ENCODE assay signal across 17 cellular contexts in genomic region chr10:102701272-102701671, GRCh38. TPM values are rescaled to one million over a fixed set of nuclear protein-coding genes. Genes with fewer than 3 reads are reported as not detected.
DNase-seq lines count a peak whose midpoint lies in the region; ATAC-seq, FAIRE-seq and TF ChIP-seq lines count a peak whose summit lies in the region.
"Had no signal": no experiment of that assay in that cellular context is flagged by ENCODE, and none has a peak within 500 bp of the region (broad histone marks: within the 10 kb centered on the region; RNA-seq: fewer than 3 reads in every experiment).

No MANE protein-coding gene starts in this region.

- H3K4me2 ChIP-seq in BLaER1 treated with 17β-estradiol and CSF1 and Interleukin-3, amounts not matched to agents 10 nM and 100 nM = peak overlapping the region in 9 of 11 experiments; percentile 2 to 52 (median 24); a peak in 11 of 22 replicates
- H3K4me2 ChIP-seq in GM23338 = no peak overlapping the region
- no peak overlapping the region for H3K4me2 ChIP-seq in keratinocyte (ENCODE audit: control insufficient read depth, extremely low read depth, insufficient read depth, low read depth, low read length)

- H3K36me3 Mint-ChIP-seq in GM23338 (ENCODE audit: low read depth) = peaks cover 27% of the 10 kb centered on the region

- H3K9me1 ChIP-seq in keratinocyte (ENCODE audit: control insufficient read depth, extremely low read depth, insufficient read depth, low read length) = no peaks in the 10 kb centered on the region

- H3K4me1 Mint-ChIP-seq in GM23338 = no peaks in the 10 kb centered on the region; the same call in 2 of the 3 replicates

- peaks cover 9% of the 10 kb centered on the region; the same call in 1 of the 2 replicates for H3K79me2 ChIP-seq in GM23338 (replicated peaks; ENCODE audit: insufficient read depth)
- H3K79me2 ChIP-seq in keratinocyte (ENCODE audit: control insufficient read depth, insufficient read depth, low read length) = no peaks in the 10 kb centered on the region

- TF ChIP-seq CTCF in GM23338 (conservative IDR thresholded peaks at IDR 0.05; ENCODE audit: low read depth in 2 of 2) (no peak), keratinocyte (optimal IDR thresholded peaks at IDR 0.05 in 1 of 3, IDR thresholded peaks at IDR 0.05 in 1 of 3, conservative IDR thresholded peaks at IDR 0.05 in 1 of 3; ENCODE audit: extremely low read depth in 1 of 3, insufficient read depth in 2 of 3, low read length in 3 of 3) (no peak), brain microvascular endothelial cell (IDR thresholded peaks at IDR 0.05; ENCODE audit: low read depth, low read length, missing control alignments) (no peak)

- no peaks in the 10 kb centered on the region for H3K9me3 Mint-ChIP-seq in GM23338
- H3K9me3 Mint-ChIP-seq: CD8-positive, alpha-beta memory T cell had no signal

- peaks cover 2% of the 10 kb centered on the region for H3K27me3 Mint-ChIP-seq in GM23338 (ENCODE audit: insufficient read depth, low read depth, poor library complexity)
- H3K27me3 Mint-ChIP-seq: CD8-positive, alpha-beta memory T cell had no signal

- dilution Hi-C loops in keratinocyte (cut with MboI; ENCODE audit: extremely low pct_ligation_motif_present, low sequenced_read_pairs) = no loop called here

- peaks cover 27 to 46% (median 34%) of the 10 kb centered on the region in 10 experiments for H3K4me1 ChIP-seq in BLaER1 treated with 17β-estradiol and CSF1 and Interleukin-3, amounts not matched to agents 10 nM and 100 nM
- H3K4me1 ChIP-seq in GM23338 (ENCODE audit: insufficient read depth) = no peaks in the 10 kb centered on the region
- H3K4me1 ChIP-seq in keratinocyte (ENCODE audit: control insufficient read depth, extremely low read depth, insufficient read depth, low read length) = peaks cover 3% of the 10 kb centered on the region
- H3K4me1 ChIP-seq: BE2C had no signal

- no peaks in the 10 kb centered on the region for H3K9me2 ChIP-seq in GM23338 (ENCODE audit: insufficient read depth)

- H3K27me3 ChIP-seq in BLaER1 treated with 17β-estradiol and CSF1 and Interleukin-3, amounts not matched to agents 10 nM and 100 nM = no peaks in the 10 kb centered on the region
- no peaks in the 10 kb centered on the region for H3K27me3 ChIP-seq in GM23338 (ENCODE audit: insufficient read depth)
- no peaks in the 10 kb centered on the region for H3K27me3 ChIP-seq in keratinocyte (ENCODE audit: control insufficient read depth, extremely low read depth, insufficient read depth, low read length)
- H3K27me3 ChIP-seq in brain microvascular endothelial cell (replicated peaks) = no peaks in the 10 kb centered on the region
- H3K27me3 ChIP-seq: BE2C had no signal

- H3K9me3 ChIP-seq in BLaER1 treated with 17β-estradiol and CSF1 and Interleukin-3, amounts not matched to agents 10 nM and 100 nM (replicated peaks in 1 of 11) = no peaks in the 10 kb centered on the region
- H3K9me3 ChIP-seq in keratinocyte (ENCODE audit: control insufficient read depth, low read depth, low read length) = no peaks in the 10 kb centered on the region
- H3K9me3 ChIP-seq: BE2C had no signal

- H3K4me3 Mint-ChIP-seq in GM23338 = no peak overlapping the region
- H3K4me3 Mint-ChIP-seq: CD8-positive, alpha-beta memory T cell had no signal

- peaks cover 29 to 49% (median 38%) of the 10 kb centered on the region in 11 experiments for H3K36me3 ChIP-seq in BLaER1 treated with 17β-estradiol and CSF1 and Interleukin-3, amounts not matched to agents 10 nM and 100 nM
- H3K36me3 ChIP-seq in GM23338 (ENCODE audit: insufficient read depth) (peaks cover 3% of the 10 kb centered on the region; the same call in 1 of the 2 replicates), keratinocyte (ENCODE audit: control insufficient read depth in 2 of 2, extremely low read depth in 1 of 2, insufficient read depth in 2 of 2, low read length in 2 of 2) (peaks cover 0 to 1% of the 10 kb centered on the region in 2 experiments), brain microvascular endothelial cell (replicated peaks) (peaks cover 23% of the 10 kb centered on the region)

- no peak overlapping the region for H3K27ac ChIP-seq in BLaER1 treated with 17β-estradiol and CSF1 and Interleukin-3, amounts not matched to agents 10 nM and 100 nM
- H3K27ac ChIP-seq in GM23338 (ENCODE audit: low read depth) (0 out of 2 replicates have a peak overlapping the region, but pooled peaks have one; percentile 77), keratinocyte (ENCODE audit: control insufficient read depth, insufficient read depth, low read length) (no peak overlapping the region), brain microvascular endothelial cell (no peak overlapping the region)

- intact Hi-C loops in sciatic nerve (cut with DNase I) = no loop called here

- DNase-seq in GM23338 (ENCODE audit: low spot score) (no peak), amniotic stem cell (lab: John Stamatoyannopoulos, UW) (peak; percentile 27), keratinocyte (ENCODE audit: low read depth, low spot score) (no peak), brain microvascular endothelial cell (no peak), sciatic nerve (ENCODE audit: low spot score) (no peak), SK-N-DZ (ENCODE audit: low spot score) (no peak), NCI-H446 (lab: John Stamatoyannopoulos, UW) (no peak)
- DNase-seq: ACHN; BE2C; CD8-positive, alpha-beta memory T cell; H7; KG1; NCI-H1092 treated with DMSO at 0.1 percent for 48 hours; NCI-H1694; SIG-M5 had no signal

- H3K4me3 ChIP-seq in BLaER1 treated with 17β-estradiol and CSF1 and Interleukin-3, amounts not matched to agents 10 nM and 100 nM = no peak overlapping the region
- H3K4me3 ChIP-seq in GM23338 = no peak overlapping the region
- no peak overlapping the region for H3K4me3 ChIP-seq in keratinocyte (ENCODE audit: control insufficient read depth in 2 of 3, extremely low read depth in 1 of 3, insufficient read depth in 2 of 3, low read depth in 1 of 3, low read length in 3 of 3)
- no peak overlapping the region for H3K4me3 ChIP-seq in brain microvascular endothelial cell (ENCODE audit: low read depth, low read length)

- no peak overlapping the region for H3K27ac Mint-ChIP-seq in GM23338
- H3K27ac Mint-ChIP-seq: CD8-positive, alpha-beta memory T cell had no signal

- in situ Hi-C loops in brain microvascular endothelial cell (cut with HindIII; ENCODE audit: low pct_ligation_motif_present, low sequenced_read_pairs) = no loop called here

- H4K20me1 ChIP-seq in BLaER1 treated with 17β-estradiol and CSF1 and Interleukin-3, amounts not matched to agents 10 nM and 100 nM = peaks cover 0 to 7% (median 0%) of the 10 kb centered on the region in 11 experiments; a peak in 5 of 22 replicates
- H4K20me1 ChIP-seq in GM23338 (replicated peaks; ENCODE audit: insufficient read depth) = no peaks in the 10 kb centered on the region; the same call in 1 of the 2 replicates
- no peaks in the 10 kb centered on the region for H4K20me1 ChIP-seq in keratinocyte (ENCODE audit: control insufficient read depth, extremely low read depth, insufficient read depth, low read length)

- ATAC-seq in GM23338 = no peak
- ATAC-seq in sciatic nerve = no peak

- FAIRE-seq in keratinocyte (lab: Jason Lieb, UNC) = peak; percentile 39
- FAIRE-seq: RCC 7860 had no signal

- 0 out of 2 replicates have a peak, but pooled peaks cover 2% of the 10 kb centered on the region for H3F3A ChIP-seq in GM23338 (replicated peaks; ENCODE audit: low read depth)

- H2AFZ ChIP-seq in GM23338 (no peak overlapping the region), keratinocyte (ENCODE audit: control insufficient read depth, low read length) (no peak overlapping the region)

- H3K9ac ChIP-seq in BLaER1 treated with 17β-estradiol and CSF1 and Interleukin-3, amounts not matched to agents 10 nM and 100 nM = no peak overlapping the region
- H3K9ac ChIP-seq in keratinocyte (ENCODE audit: control insufficient read depth, extremely low read depth, insufficient read depth, low read length) = no peak overlapping the region

RNA-seq across cellular contexts. Expression of gene ARL3, which starts 12.9 kb away (rescaled TPM):
- 8.5 and 9.4 TPM in 2 replicates for total RNA-seq in GM23338 (2014; rRNA removed; shearing (Covaris generic))
- polyA plus RNA-seq in GM23338 (2016; fragmentation: Nextera tagmentation; extraction: Ambion mirVana) (22.6 and 23.0 TPM in 2 replicates), keratinocyte (7.0 to 10.7 TPM (median 9.2 TPM) in 3 replicates)
- polyA plus RNA-seq in keratinocyte (2011; ENCODE audit: low read depth) = 15.2 TPM
- 8.3 and 9.4 TPM in 2 replicates for polyA plus RNA-seq in keratinocyte (2011; cell fraction: cytosol; rRNA removed)
- polyA plus RNA-seq in keratinocyte (2011; cell fraction: nucleus; rRNA removed) = 2.9 and 3.1 TPM in 2 replicates
- 9.7 and 11.4 TPM in 2 replicates for polyA plus RNA-seq in keratinocyte (2012; ENCODE audit: low replicate concordance)
- polyA minus RNA-seq in keratinocyte = 2.1 to 2.3 TPM (median 2.1 TPM) in 3 replicates
- 3.6 TPM for polyA minus RNA-seq in keratinocyte (2011; cell fraction: cytosol; rRNA and poly(A)+ RNA removed)
- polyA minus RNA-seq in keratinocyte (2011; cell fraction: nucleus; rRNA and poly(A)+ RNA removed) = 0.53 and 1.2 TPM in 2 replicates
- 17.4 TPM for total RNA-seq in sciatic nerve
- 18.1 and 18.2 TPM in 2 replicates for polyA plus RNA-seq in SK-N-DZ (2014; cell fraction: cytosol; rRNA removed)
- 11.4 and 12.1 TPM in 2 replicates for polyA plus RNA-seq in SK-N-DZ (2014; cell fraction: nucleus; rRNA removed)

RNA-seq across cellular contexts. Expression of gene SFXN2, which starts 13.2 kb away (rescaled TPM):
- total RNA-seq in GM23338 (2014; rRNA removed; shearing (Covaris generic)) = 5.7 and 9.1 TPM in 2 replicates
- polyA plus RNA-seq in GM23338 (2016; fragmentation: Nextera tagmentation; extraction: Ambion mirVana) (6.2 and 7.2 TPM in 2 replicates), keratinocyte (1.7 to 5.7 TPM (median 5.0 TPM) in 3 replicates)
- polyA plus RNA-seq in keratinocyte (2011; ENCODE audit: low read depth) = 0.20 TPM
- polyA plus RNA-seq in keratinocyte (2011; cell fraction: cytosol; rRNA removed) = 2.5 TPM in 2 replicates
- 2.4 and 3.1 TPM in 2 replicates for polyA plus RNA-seq in keratinocyte (2011; cell fraction: nucleus; rRNA removed)
- 0.45 and 4.8 TPM in 2 replicates for polyA plus RNA-seq in keratinocyte (2012; ENCODE audit: low replicate concordance)
- 6.3 to 24.1 TPM (median 11.6 TPM) in 3 replicates for polyA minus RNA-seq in keratinocyte
- polyA minus RNA-seq in keratinocyte (2011; cell fraction: cytosol; rRNA and poly(A)+ RNA removed) = 4.2 TPM
- polyA minus RNA-seq in keratinocyte (2011; cell fraction: nucleus; rRNA and poly(A)+ RNA removed) = 1.1 and 2.3 TPM in 2 replicates
- total RNA-seq in sciatic nerve = 7.6 TPM
- polyA plus RNA-seq in SK-N-DZ (2014; cell fraction: cytosol; rRNA removed) = 8.4 and 16.6 TPM in 2 replicates
- 27.1 and 37.8 TPM in 2 replicates for polyA plus RNA-seq in SK-N-DZ (2014; cell fraction: nucleus; rRNA removed)

RNA-seq across cellular contexts. Expression of gene WBP1L, which starts 42.5 kb away (rescaled TPM):
- total RNA-seq in GM23338 (2014; rRNA removed; shearing (Covaris generic)) = 48.5 and 55.7 TPM in 2 replicates
- polyA plus RNA-seq in GM23338 (2016; fragmentation: Nextera tagmentation; extraction: Ambion mirVana) (5.1 and 7.0 TPM in 2 replicates), keratinocyte (24.3 to 45.7 TPM (median 27.3 TPM) in 3 replicates)
- 25.9 TPM for polyA plus RNA-seq in keratinocyte (2011; ENCODE audit: low read depth)
- 30.8 and 32.7 TPM in 2 replicates for polyA plus RNA-seq in keratinocyte (2011; cell fraction: cytosol; rRNA removed)
- polyA plus RNA-seq in keratinocyte (2011; cell fraction: nucleus; rRNA removed) = 33.6 and 38.0 TPM in 2 replicates
- polyA plus RNA-seq in keratinocyte (2012; ENCODE audit: low replicate concordance) = 21.5 and 33.4 TPM in 2 replicates
- 42.8 to 84.0 TPM (median 50.9 TPM) in 3 replicates for polyA minus RNA-seq in keratinocyte
- polyA minus RNA-seq in keratinocyte (2011; cell fraction: cytosol; rRNA and poly(A)+ RNA removed) = 51.8 TPM
- polyA minus RNA-seq in keratinocyte (2011; cell fraction: nucleus; rRNA and poly(A)+ RNA removed) = 41.7 and 46.7 TPM in 2 replicates
- 66.2 TPM for total RNA-seq in sciatic nerve
- polyA plus RNA-seq in SK-N-DZ (2014; cell fraction: cytosol; rRNA removed) = 7.4 and 9.8 TPM in 2 replicates
- polyA plus RNA-seq in SK-N-DZ (2014; cell fraction: nucleus; rRNA removed) = 4.2 and 8.2 TPM in 2 replicates

RNA-seq across cellular contexts. Expression of gene TRIM8, which starts 57.0 kb away (rescaled TPM):
- 33.4 and 36.7 TPM in 2 replicates for total RNA-seq in GM23338 (2014; rRNA removed; shearing (Covaris generic))
- polyA plus RNA-seq in GM23338 (2016; fragmentation: Nextera tagmentation; extraction: Ambion mirVana) (15.1 and 20.2 TPM in 2 replicates), keratinocyte (16.9 to 45.1 TPM (median 24.8 TPM) in 3 replicates)
- 38.5 TPM for polyA plus RNA-seq in keratinocyte (2011; ENCODE audit: low read depth)
- 23.0 and 34.3 TPM in 2 replicates for polyA plus RNA-seq in keratinocyte (2011; cell fraction: cytosol; rRNA removed)
- 30.9 and 34.4 TPM in 2 replicates for polyA plus RNA-seq in keratinocyte (2011; cell fraction: nucleus; rRNA removed)
- 39.4 and 51.3 TPM in 2 replicates for polyA plus RNA-seq in keratinocyte (2012; ENCODE audit: low replicate concordance)
- 15.2 to 53.0 TPM (median 16.7 TPM) in 3 replicates for polyA minus RNA-seq in keratinocyte
- 36.4 TPM for polyA minus RNA-seq in keratinocyte (2011; cell fraction: cytosol; rRNA and poly(A)+ RNA removed)
- 22.9 and 24.1 TPM in 2 replicates for polyA minus RNA-seq in keratinocyte (2011; cell fraction: nucleus; rRNA and poly(A)+ RNA removed)
- 164 TPM for total RNA-seq in sciatic nerve
- polyA plus RNA-seq in SK-N-DZ (2014; cell fraction: cytosol; rRNA removed) = 32.2 and 35.3 TPM in 2 replicates
- 24.5 and 41.7 TPM in 2 replicates for polyA plus RNA-seq in SK-N-DZ (2014; cell fraction: nucleus; rRNA removed)

Comparison
In these comparisons a context has a peak if more than half of its experiments do, and no peak if none do; other contexts are left out.
1. H3K4me2 ChIP-seq: peak in BLaER1 treated with 17β-estradiol and CSF1 and Interleukin-3, amounts not matched to agents 10 nM and 100 nM (9 of 11); none in GM23338 (single experiment) and keratinocyte (single experiment).